Comparison of ENCODE assay signal across 9 cellular contexts in genomic region chr10:125123363-125124113, GRCh38. TPM values are rescaled to one million over a fixed set of nuclear protein-coding genes. Genes with fewer than 3 reads are reported as not detected.
DNase-seq lines count a peak whose midpoint lies in the region; ATAC-seq, FAIRE-seq and TF ChIP-seq lines count a peak whose summit lies in the region.
"Had no signal": no experiment of that assay in that cellular context is flagged by ENCODE, and none has a peak within 500 bp of the region (broad histone marks: within the 10 kb centered on the region; RNA-seq: fewer than 3 reads in every experiment).

No MANE protein-coding gene starts in this region.

- peak; percentile 84 for DNase-seq in Caki2 (ENCODE audit: low read depth)
- peak; percentile 61 for DNase-seq in RPMI8226
- DNase-seq in frontal cortex (ENCODE audit: low spot score in 2 of 2): peak; percentile 25 to 70
- DNase-seq in pons (ENCODE audit: low spot score): peak; percentile 76
- DNase-seq in SKM-1 treated with dmso at 0.1 percent for 144 hours (lab: John Stamatoyannopoulos, UW; ENCODE audit: unreplicated experiment): no peak
- no peak for DNase-seq in GM12892 (ENCODE audit: insufficient read length)
- DNase-seq in activated T-cell treated with anti-CD3 and anti-CD28 coated beads, Interleukin-2, amount 50 U/mL, for 24 hours: no peak
- no peak for DNase-seq in activated CD8-positive, alpha-beta memory T cell treated with anti-CD3 and anti-CD28 coated beads, Interleukin-2, amount 10 ng/mL, durations not matched to agents 7 days and 5 days

- TF ChIP-seq POLR2A in GM12892 (IDR thresholded peaks at IDR 0.05; ENCODE audit: low read depth, low read length): no peak

- H3K4me3 Mint-ChIP-seq in activated T-cell treated with anti-CD3 and anti-CD28 coated beads, Interleukin-2, amount 50 U/mL, for 24 hours: no peak overlapping the region
- H3K4me3 Mint-ChIP-seq in activated CD8-positive, alpha-beta memory T cell treated with anti-CD3 and anti-CD28 coated beads, Interleukin-2, amount 10 ng/mL, durations not matched to agents 7 days and 5 days: no peak overlapping the region

- FAIRE-seq in frontal cortex (lab: Jason Lieb, UNC) (no peak), GM12892 (lab: Jason Lieb, UNC) (no peak)
- FAIRE-seq: GM18507 had no signal

- ATAC-seq in activated CD8-positive, alpha-beta memory T cell treated with anti-CD3 and anti-CD28 coated beads, Interleukin-2, amount 10 ng/mL, durations not matched to agents 7 days and 5 days: no peak

- H3K27me3 Mint-ChIP-seq in activated T-cell treated with anti-CD3 and anti-CD28 coated beads, Interleukin-2, amount 50 U/mL, for 24 hours: no peaks in the 10 kb centered on the region
- H3K27me3 Mint-ChIP-seq in activated CD8-positive, alpha-beta memory T cell treated with anti-CD3 and anti-CD28 coated beads, Interleukin-2, amount 10 ng/mL, durations not matched to agents 7 days and 5 days: peaks cover 3% of the 10 kb centered on the region

- CTCF ChIA-PET in activated CD8-positive, alpha-beta memory T cell treated with anti-CD3 and anti-CD28 coated beads, Interleukin-2, amount 10 ng/mL, durations not matched to agents 7 days and 5 days (lab: Charles Lee): no interaction called here

- H3K4me1 Mint-ChIP-seq in activated T-cell treated with anti-CD3 and anti-CD28 coated beads, Interleukin-2, amount 50 U/mL, for 24 hours (ENCODE audit: low read depth): no peaks in the 10 kb centered on the region
- H3K4me1 Mint-ChIP-seq in activated CD8-positive, alpha-beta memory T cell treated with anti-CD3 and anti-CD28 coated beads, Interleukin-2, amount 10 ng/mL, durations not matched to agents 7 days and 5 days: no peaks in the 10 kb centered on the region

- no peaks in the 10 kb centered on the region for H3K36me3 Mint-ChIP-seq in activated T-cell treated with anti-CD3 and anti-CD28 coated beads, Interleukin-2, amount 50 U/mL, for 24 hours (ENCODE audit: low read depth)
- no peaks in the 10 kb centered on the region for H3K36me3 Mint-ChIP-seq in activated CD8-positive, alpha-beta memory T cell treated with anti-CD3 and anti-CD28 coated beads, Interleukin-2, amount 10 ng/mL, durations not matched to agents 7 days and 5 days

- in situ Hi-C loops in Caki2 (cut with HindIII; ENCODE audit: low pct_unique_long_range_greater_than_20kb, low sequenced_read_pairs): no loop called here

- H3K27ac Mint-ChIP-seq in activated T-cell treated with anti-CD3 and anti-CD28 coated beads, Interleukin-2, amount 50 U/mL, for 24 hours: no peak overlapping the region
- no peak overlapping the region for H3K27ac Mint-ChIP-seq in activated CD8-positive, alpha-beta memory T cell treated with anti-CD3 and anti-CD28 coated beads, Interleukin-2, amount 10 ng/mL, durations not matched to agents 7 days and 5 days

- no peaks in the 10 kb centered on the region for H3K9me3 Mint-ChIP-seq in activated T-cell treated with anti-CD3 and anti-CD28 coated beads, Interleukin-2, amount 50 U/mL, for 24 hours
- no peaks in the 10 kb centered on the region for H3K9me3 Mint-ChIP-seq in activated CD8-positive, alpha-beta memory T cell treated with anti-CD3 and anti-CD28 coated beads, Interleukin-2, amount 10 ng/mL, durations not matched to agents 7 days and 5 days (ENCODE audit: low read depth)

RNA-seq across cellular contexts. Expression of gene CTBP2, which starts 36.8 kb away (rescaled TPM):
- 82.4 and 82.7 TPM in 2 replicates for total RNA-seq in Caki2 (2014; rRNA removed; shearing (Covaris generic); ENCODE audit: low replicate concordance)
- total RNA-seq in frontal cortex: 32.6 TPM
- 2.2 TPM for polyA plus RNA-seq in GM12892 (2012; ENCODE audit: missing spikeins)
- total RNA-seq in activated CD8-positive, alpha-beta memory T cell treated with anti-CD3 and anti-CD28 coated beads, Interleukin-2, amount 10 ng/mL, durations not matched to agents 7 days and 5 days: under 1 TPM; 0.61 to 0.82 TPM

Comparison
In these comparisons a context has a peak if more than half of its experiments do, and no peak if none do; other contexts are left out.
1. DNase-seq: peak in Caki2 (single experiment), RPMI8226 (single experiment), frontal cortex (2 of 2) and pons (single experiment); none in SKM-1 treated with dmso at 0.1 percent for 144 hours (single experiment), GM12892 (single experiment), activated T-cell treated with anti-CD3 and anti-CD28 coated beads, Interleukin-2, amount 50 U/mL, for 24 hours (single experiment) and activated CD8-positive, alpha-beta memory T cell treated with anti-CD3 and anti-CD28 coated beads, Interleukin-2, amount 10 ng/mL, durations not matched to agents 7 days and 5 days (single experiment).
2. RNA of gene CTBP2, which starts 36.8 kb away (total RNA-seq): 82.4 to 82.7 TPM in Caki2 and 32.6 TPM in frontal cortex (single experiment); 0.61 to 0.82 TPM in activated CD8-positive, alpha-beta memory T cell treated with anti-CD3 and anti-CD28 coated beads, Interleukin-2, amount 10 ng/mL, durations not matched to agents 7 days and 5 days; every median in the first group is over 10 times any median in the second.